Comparison of ENCODE assay signal across 9 cellular contexts in genomic region chr6:95777338-95777737, GRCh38.
"Had no signal": no experiment of that assay in that cellular context is flagged by ENCODE, and none has a peak within 500 bp of the region (broad histone marks: within the 10 kb centered on the region; RNA-seq: fewer than 3 reads in every experiment).

No MANE protein-coding gene starts in this region.

- H3K27ac ChIP-seq: GM23248 had no signal

- H3K36me3 ChIP-seq: HAP-1 had no signal

- H3K4me2 ChIP-seq: GM23338 had no signal

- H3K4me3 ChIP-seq: GM23248, GM23338, HAP-1 had no signal

- H3K9ac ChIP-seq: GM23248 had no signal

- H2AFZ ChIP-seq: GM23248, GM23338 had no signal

- DNase-seq: GM23248, GOT3, H7, H9, HCEC 1CT, HFFc6 had no signal

- H3K4me1 ChIP-seq: HAP-1 had no signal

- H3K9me3 ChIP-seq: HAP-1 had no signal

- ATAC-seq: GM23338, HCT116 had no signal
